Comparison of ENCODE assay signal across 2 cellular contexts in the genomic region with DNA sequence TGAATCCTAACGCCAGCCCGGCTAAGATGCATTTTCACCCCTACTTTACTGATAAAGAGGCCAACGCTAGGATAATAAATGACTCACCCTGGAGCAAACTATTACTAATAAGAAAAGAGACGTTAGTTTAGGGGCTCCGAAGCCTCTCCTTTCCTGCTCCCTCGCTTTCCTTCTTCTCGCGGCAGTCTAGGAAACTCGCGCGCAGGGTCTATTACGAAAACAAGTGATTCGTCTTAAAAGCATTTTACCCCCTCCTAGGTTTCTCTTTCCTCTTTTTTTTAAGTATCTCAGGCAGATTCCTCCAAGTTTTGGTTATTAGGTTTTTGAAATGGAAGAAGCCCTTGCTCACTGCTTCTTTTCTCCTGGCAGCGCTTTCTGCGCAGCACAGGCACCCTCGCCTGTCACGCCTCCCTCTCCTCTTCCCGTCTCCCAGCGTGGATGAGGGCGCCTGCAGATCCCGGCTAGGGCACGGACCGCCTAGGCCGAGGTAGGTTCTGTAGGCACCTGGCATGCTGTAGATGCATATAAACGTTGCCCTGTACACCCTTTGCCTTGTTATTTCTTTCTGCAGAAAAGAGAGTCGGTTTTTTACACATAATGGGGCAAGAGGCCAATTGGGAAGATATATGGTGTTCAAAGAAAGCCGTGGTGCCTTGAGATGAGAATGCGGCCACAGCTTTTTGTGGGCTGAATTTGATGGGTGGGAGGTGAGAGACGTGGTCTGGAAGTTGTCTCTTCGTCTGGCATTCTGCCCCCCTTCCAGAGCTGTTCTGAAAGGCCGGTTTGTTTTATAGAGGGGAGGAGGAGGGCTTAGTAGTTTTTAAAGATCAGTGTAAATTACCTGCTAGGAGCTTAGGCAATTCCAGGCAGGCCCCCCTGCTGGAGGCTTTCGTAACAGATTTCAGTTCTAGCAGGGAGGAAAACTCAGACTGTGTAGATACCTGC.
TF ChIP-seq lines count a peak whose summit lies in the region.

No MANE protein-coding gene starts in this region.

TF ChIP-seq in SK-N-SH, 30 proteins besides CTCF, POLR2A, EP300 and RAD21:
- TF ChIP-seq, protein P1, sequence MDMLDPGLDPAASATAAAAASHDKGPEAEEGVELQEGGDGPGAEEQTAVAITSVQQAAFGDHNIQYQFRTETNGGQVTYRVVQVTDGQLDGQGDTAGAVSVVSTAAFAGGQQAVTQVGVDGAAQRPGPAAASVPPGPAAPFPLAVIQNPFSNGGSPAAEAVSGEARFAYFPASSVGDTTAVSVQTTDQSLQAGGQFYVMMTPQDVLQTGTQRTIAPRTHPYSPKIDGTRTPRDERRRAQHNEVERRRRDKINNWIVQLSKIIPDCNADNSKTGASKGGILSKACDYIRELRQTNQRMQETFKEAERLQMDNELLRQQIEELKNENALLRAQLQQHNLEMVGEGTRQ (IDR thresholded peaks at IDR 0.05; ENCODE audit: borderline replicate concordance, low read depth, low read length): no peak
- TF ChIP-seq POLR2AphosphoS5 (IDR thresholded peaks at IDR 0.05; ENCODE audit: low read depth, low read length) (no peak), EZH2phosphoT487 (IDR thresholded peaks at IDR 0.05; ENCODE audit: borderline replicate concordance, low read depth) (peak; percentile 60; the same call in 1 of the 2 replicates), JUND (IDR thresholded peaks at IDR 0.05) (no peak), TCF12 (IDR thresholded peaks at IDR 0.05) (no peak), RXRA (IDR thresholded peaks at IDR 0.05; ENCODE audit: borderline replicate concordance, low read depth) (no peak), CHD2 (IDR thresholded peaks at IDR 0.05; ENCODE audit: low read length, partially characterized antibody) (no peak), TEAD4 (IDR thresholded peaks at IDR 0.05; ENCODE audit: borderline replicate concordance, insufficient read depth) (no peak)
- TF ChIP-seq, protein P2, sequence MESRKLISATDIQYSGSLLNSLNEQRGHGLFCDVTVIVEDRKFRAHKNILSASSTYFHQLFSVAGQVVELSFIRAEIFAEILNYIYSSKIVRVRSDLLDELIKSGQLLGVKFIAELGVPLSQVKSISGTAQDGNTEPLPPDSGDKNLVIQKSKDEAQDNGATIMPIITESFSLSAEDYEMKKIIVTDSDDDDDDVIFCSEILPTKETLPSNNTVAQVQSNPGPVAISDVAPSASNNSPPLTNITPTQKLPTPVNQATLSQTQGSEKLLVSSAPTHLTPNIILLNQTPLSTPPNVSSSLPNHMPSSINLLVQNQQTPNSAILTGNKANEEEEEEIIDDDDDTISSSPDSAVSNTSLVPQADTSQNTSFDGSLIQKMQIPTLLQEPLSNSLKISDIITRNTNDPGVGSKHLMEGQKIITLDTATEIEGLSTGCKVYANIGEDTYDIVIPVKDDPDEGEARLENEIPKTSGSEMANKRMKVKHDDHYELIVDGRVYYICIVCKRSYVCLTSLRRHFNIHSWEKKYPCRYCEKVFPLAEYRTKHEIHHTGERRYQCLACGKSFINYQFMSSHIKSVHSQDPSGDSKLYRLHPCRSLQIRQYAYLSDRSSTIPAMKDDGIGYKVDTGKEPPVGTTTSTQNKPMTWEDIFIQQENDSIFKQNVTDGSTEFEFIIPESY (IDR thresholded peaks at IDR 0.05; ENCODE audit: borderline replicate concordance, low read depth): no peak

TF ChIP-seq in endothelial cell of umbilical vein, 7 proteins besides CTCF, POLR2A, EP300 and RAD21:
- TF ChIP-seq POLR2AphosphoS5 (IDR thresholded peaks at IDR 0.05; ENCODE audit: insufficient read depth, low read depth, low read length) (no peak), EZH2 (IDR thresholded peaks at IDR 0.05; ENCODE audit: borderline replicate concordance, low read depth, low read length, severe bottlenecking) (no peak), MAX (IDR thresholded peaks at IDR 0.05; ENCODE audit: insufficient read depth, insufficient read length) (no peak), FOS (IDR thresholded peaks at IDR 0.05; ENCODE audit: borderline replicate concordance, insufficient read depth, low read length) (no peak), JUN (IDR thresholded peaks at IDR 0.05; ENCODE audit: borderline replicate concordance, insufficient read depth, insufficient read length, low read depth) (no peak), MYC (IDR thresholded peaks at IDR 0.05; ENCODE audit: low read depth, low read length) (no peak), GATA2 (IDR thresholded peaks at IDR 0.05; ENCODE audit: insufficient read depth, insufficient read length, low read depth, low read length) (no peak)
